Comparison of ENCODE assay signal across 19 cellular contexts in genomic region chr11:126640186-126640585, GRCh38.
DNase-seq lines count a peak whose midpoint lies in the region; ATAC-seq, FAIRE-seq and TF ChIP-seq lines count a peak whose summit lies in the region.
"Had no signal": no experiment of that assay in that cellular context is flagged by ENCODE, and none has a peak within 500 bp of the region (broad histone marks: within the 10 kb centered on the region; RNA-seq: fewer than 3 reads in every experiment).

No MANE protein-coding gene starts in this region.

- H3K4me3 ChIP-seq in bronchial epithelial cell (ENCODE audit: low read depth, low read length) (no peak overlapping the region), neural progenitor cell (no peak overlapping the region)
- H3K4me3 ChIP-seq: A549, BLaER1 had no signal

- no peak overlapping the region for H3K4me2 ChIP-seq in neural progenitor cell
- H3K4me2 ChIP-seq: A549, BLaER1 had no signal

- TF ChIP-seq CTCF in bronchial epithelial cell (IDR thresholded peaks at IDR 0.05; ENCODE audit: insufficient read depth, low read length, severe bottlenecking), result no peak
- no peak for TF ChIP-seq CTCF in neural progenitor cell (IDR thresholded peaks at IDR 0.05)

- H3K27ac Mint-ChIP-seq in neural progenitor cell, result no peak overlapping the region
- H3K27ac Mint-ChIP-seq: CD14-positive monocyte; CD4-positive, alpha-beta memory T cell had no signal

- no peaks in the 10 kb centered on the region for H3K9me3 ChIP-seq in neural progenitor cell (ENCODE audit: low read depth)
- H3K9me3 ChIP-seq: A549, BLaER1 had no signal

- H3K9me3 Mint-ChIP-seq in neural progenitor cell, result no peaks in the 10 kb centered on the region
- H3K9me3 Mint-ChIP-seq: CD4-positive, alpha-beta memory T cell had no signal

- no peaks in the 10 kb centered on the region for H3K36me3 ChIP-seq in bronchial epithelial cell (ENCODE audit: control insufficient read depth, insufficient read depth, low read length)
- no peaks in the 10 kb centered on the region for H3K36me3 ChIP-seq in neural progenitor cell
- H3K36me3 ChIP-seq: BLaER1 had no signal

- DNase-seq in COLO829 (ENCODE audit: low spot score), result peak; percentile 57
- DNase-seq in SW480 (ENCODE audit: low spot score), result peak; percentile 13
- no peak for DNase-seq in bronchial epithelial cell (ENCODE audit: low read depth)
- peak; percentile 46 for DNase-seq in neural progenitor cell (ENCODE audit: low spot score)
- DNase-seq in foreskin melanocyte, result no peak
- DNase-seq in MV-4-11 (lab: John Stamatoyannopoulos, UW), result no peak
- DNase-seq: Calu3; CD4-positive, alpha-beta memory T cell; DMS79 treated with DMSO at 0.1 percent for 48 hours; GF-D8; GOT3; H7 had no signal

- no peak overlapping the region for H3K4me3 Mint-ChIP-seq in neural progenitor cell
- H3K4me3 Mint-ChIP-seq: CD14-positive monocyte; CD4-positive, alpha-beta memory T cell had no signal

- H3K79me2 ChIP-seq in neural progenitor cell (ENCODE audit: low read depth), result no peaks in the 10 kb centered on the region

- H3K4me1 ChIP-seq in neural progenitor cell, result peaks cover 24% of the 10 kb centered on the region
- H3K4me1 ChIP-seq: BLaER1 had no signal

- no peak overlapping the region for H2AFZ ChIP-seq in neural progenitor cell (replicated peaks)

- H3K27ac ChIP-seq in neural progenitor cell, result no peak overlapping the region
- H3K27ac ChIP-seq: 22Rv1, A549, BLaER1 had no signal

- H3K36me3 Mint-ChIP-seq in neural progenitor cell, result no peaks in the 10 kb centered on the region
- H3K36me3 Mint-ChIP-seq: CD14-positive monocyte; CD4-positive, alpha-beta memory T cell had no signal

- H4K20me1 ChIP-seq in neural progenitor cell (ENCODE audit: low read depth), result no peaks in the 10 kb centered on the region
- H4K20me1 ChIP-seq: BLaER1 had no signal

- H3K4me1 Mint-ChIP-seq in neural progenitor cell, result peaks cover 51% of the 10 kb centered on the region
- H3K4me1 Mint-ChIP-seq: CD14-positive monocyte; CD4-positive, alpha-beta memory T cell had no signal

- H3K27me3 ChIP-seq in bronchial epithelial cell (ENCODE audit: control insufficient read depth, insufficient read depth, low read length) (no peaks in the 10 kb centered on the region), neural progenitor cell (no peaks in the 10 kb centered on the region)
- H3K27me3 ChIP-seq: BLaER1 had no signal

- no peak overlapping the region for H3K9ac ChIP-seq in neural progenitor cell
- H3K9ac ChIP-seq: BLaER1 had no signal

- H3F3A ChIP-seq in neural progenitor cell (ENCODE audit: low read depth), result no peaks in the 10 kb centered on the region

- ATAC-seq in GM19328 (IDR thresholded peaks at IDR 0.05; ENCODE audit: unreplicated experiment) (no peak), HG02938 (IDR thresholded peaks at IDR 0.05; ENCODE audit: unreplicated experiment) (no peak)
- ATAC-seq: A549, HepG2 had no signal

- peaks cover 3% of the 10 kb centered on the region for H3K27me3 Mint-ChIP-seq in neural progenitor cell (ENCODE audit: insufficient read depth, low read depth)

- FAIRE-seq in bronchial epithelial cell (lab: Jason Lieb, UNC), result peak; percentile 47
- FAIRE-seq: A549, HepG2 had no signal

Comparison
In these comparisons a context has a peak if more than half of its experiments do, and no peak if none do; other contexts are left out.
1. DNase-seq: peak in COLO829 (single experiment), SW480 (single experiment) and neural progenitor cell (single experiment); none in bronchial epithelial cell (single experiment), foreskin melanocyte (single experiment) and MV-4-11 (single experiment).